In genomic region chr2:237012577-237013237, GRCh38 we compare ENCODE assay signal across 22 cellular contexts.
DNase-seq lines count a peak whose midpoint lies in the region; TF ChIP-seq lines count a peak whose summit lies in the region.
"Had no signal": no experiment of that assay in that cellular context is flagged by ENCODE, and none has a peak within 500 bp of the region (broad histone marks: within the 10 kb centered on the region; RNA-seq: fewer than 3 reads in every experiment).

No MANE protein-coding gene starts in this region.

- no peak overlapping the region for H3K4me3 Mint-ChIP-seq in progenitor cell of endocrine pancreas (ENCODE audit: low read depth)
- H3K4me3 Mint-ChIP-seq in activated CD4-positive, alpha-beta T cell treated with anti-CD3 and anti-CD28 coated beads, Interleukin-2, amount 10 ng/mL, durations not matched to agents 24 days and 14 days, result no peak overlapping the region

- TF ChIP-seq CTCF in brain microvascular endothelial cell (IDR thresholded peaks at IDR 0.05; ENCODE audit: low read depth, low read length, missing control alignments) (no peak), progenitor cell of endocrine pancreas (IDR thresholded peaks at IDR 0.05; ENCODE audit: unreplicated experiment) (no peak)

- intact Hi-C loops in activated CD4-positive, alpha-beta T cell treated with anti-CD3 and anti-CD28 coated beads, Interleukin-2, amount 10 ng/mL, durations not matched to agents 24 days and 14 days (cut with micrococcal nuclease), result no loop called here

- H3K4me1 Mint-ChIP-seq in progenitor cell of endocrine pancreas (ENCODE audit: low read depth), result peaks cover 36% of the 10 kb centered on the region
- no peaks in the 10 kb centered on the region for H3K4me1 Mint-ChIP-seq in activated CD4-positive, alpha-beta T cell treated with anti-CD3 and anti-CD28 coated beads, Interleukin-2, amount 10 ng/mL, durations not matched to agents 24 days and 14 days

- in situ Hi-C loops in brain microvascular endothelial cell (cut with HindIII; ENCODE audit: low pct_ligation_motif_present, low sequenced_read_pairs), result no loop called here

- H3K36me3 ChIP-seq in brain microvascular endothelial cell (replicated peaks), result no peaks in the 10 kb centered on the region
- H3K36me3 ChIP-seq: BLaER1 treated with 17β-estradiol and CSF1 and Interleukin-3, amounts not matched to agents 10 nM and 100 nM; esophagus muscularis mucosa; ovary; Peyer's patch; spleen; thyroid gland had no signal

- peaks cover 4% of the 10 kb centered on the region for H3K9me3 Mint-ChIP-seq in progenitor cell of endocrine pancreas (ENCODE audit: low read depth)
- H3K9me3 Mint-ChIP-seq in activated CD4-positive, alpha-beta T cell treated with anti-CD3 and anti-CD28 coated beads, Interleukin-2, amount 10 ng/mL, durations not matched to agents 24 days and 14 days, result no peaks in the 10 kb centered on the region

- peaks cover 3% of the 10 kb centered on the region for H3K36me3 Mint-ChIP-seq in progenitor cell of endocrine pancreas (ENCODE audit: insufficient read depth)
- H3K36me3 Mint-ChIP-seq in activated CD4-positive, alpha-beta T cell treated with anti-CD3 and anti-CD28 coated beads, Interleukin-2, amount 10 ng/mL, durations not matched to agents 24 days and 14 days (ENCODE audit: low read depth), result no peaks in the 10 kb centered on the region

- peak overlapping the region; percentile 76 for H3K27ac Mint-ChIP-seq in progenitor cell of endocrine pancreas
- H3K27ac Mint-ChIP-seq in activated CD4-positive, alpha-beta T cell treated with anti-CD3 and anti-CD28 coated beads, Interleukin-2, amount 10 ng/mL, durations not matched to agents 24 days and 14 days, result no peak overlapping the region

- H3K27me3 ChIP-seq in brain microvascular endothelial cell (replicated peaks), result no peaks in the 10 kb centered on the region
- H3K27me3 ChIP-seq: dorsolateral prefrontal cortex, esophagus muscularis mucosa, ovary, Peyer's patch, spleen, thyroid gland had no signal

- no peak overlapping the region for H3K4me3 ChIP-seq in brain microvascular endothelial cell (ENCODE audit: low read depth, low read length)
- H3K4me3 ChIP-seq: BLaER1 treated with 17β-estradiol and CSF1 and Interleukin-3, amounts not matched to agents 10 nM and 100 nM; dorsolateral prefrontal cortex; esophagus muscularis mucosa; GM23248; ovary; Peyer's patch; spleen; thyroid gland had no signal

- no peak overlapping the region for H3K27ac ChIP-seq in brain microvascular endothelial cell
- H3K27ac ChIP-seq in substantia nigra (ENCODE audit: low read depth, low read length, poor library complexity, severe bottlenecking), result no peak overlapping the region
- H3K27ac ChIP-seq: BLaER1 treated with 17β-estradiol and CSF1 and Interleukin-3, amounts not matched to agents 10 nM and 100 nM; dorsolateral prefrontal cortex; esophagus muscularis mucosa; GM23248; ovary; Peyer's patch; spleen; thyroid gland had no signal

- DNase-seq in NCI-H526 (lab: John Stamatoyannopoulos, UW), result peak; percentile 64 to 77
- peak; percentile 78 for DNase-seq in brain microvascular endothelial cell
- DNase-seq in iris pigment epithelial cell (ENCODE audit: low read depth), result peak; percentile 87
- no peak for DNase-seq in progenitor cell of endocrine pancreas (ENCODE audit: low spot score, unreplicated experiment)
- no peak for DNase-seq in substantia nigra (lab: John Stamatoyannopoulos, UW)
- no peak for DNase-seq in activated naive CD4-positive, alpha-beta T cell treated with anti-CD3 and anti-CD28 coated beads, Interleukin-2, amount 50 U/mL, for 16 hours
- no peak for DNase-seq in activated CD4-positive, alpha-beta T cell treated with anti-CD3 and anti-CD28 coated beads, Interleukin-2, amount 10 ng/mL, durations not matched to agents 24 days and 14 days
- DNase-seq: activated CD4-positive, alpha-beta T cell treated with anti-CD3 and anti-CD28 coated beads for 48 hours; activated CD8-positive, alpha-beta memory T cell treated with anti-CD3 and anti-CD28 coated beads, Interleukin-2, amount 50 U/mL, for 4 hours; activated gamma-delta T cell; aorta; DMS 273 treated with DMSO at 0.1 percent for 48 hours; dorsolateral prefrontal cortex; GM23248; KBM-7; kidney glomerular epithelial cell; ovary; Peyer's patch; spleen; thyroid gland had no signal

- peaks cover 5% of the 10 kb centered on the region for H3K27me3 Mint-ChIP-seq in progenitor cell of endocrine pancreas
- peaks cover 5% of the 10 kb centered on the region for H3K27me3 Mint-ChIP-seq in activated CD4-positive, alpha-beta T cell treated with anti-CD3 and anti-CD28 coated beads, Interleukin-2, amount 10 ng/mL, durations not matched to agents 24 days and 14 days

Comparison
In these comparisons a context has a peak if more than half of its experiments do, and no peak if none do; other contexts are left out.
1. DNase-seq: peak in NCI-H526 (2 of 2), brain microvascular endothelial cell (single experiment) and iris pigment epithelial cell (single experiment); none in progenitor cell of endocrine pancreas (single experiment), substantia nigra (0 of 49), activated naive CD4-positive, alpha-beta T cell treated with anti-CD3 and anti-CD28 coated beads, Interleukin-2, amount 50 U/mL, for 16 hours (single experiment) and activated CD4-positive, alpha-beta T cell treated with anti-CD3 and anti-CD28 coated beads, Interleukin-2, amount 10 ng/mL, durations not matched to agents 24 days and 14 days (single experiment).